ENCODE assay signal across 28 cellular contexts in genomic region chr16:11474617-11475291, GRCh38.
DNase-seq lines count a peak whose midpoint lies in the region; ATAC-seq and TF ChIP-seq lines count a peak whose summit lies in the region.
"Had no signal": no experiment of that assay in that cellular context is flagged by ENCODE, and none has a peak within 500 bp of the region (broad histone marks: within the 10 kb centered on the region; RNA-seq: fewer than 3 reads in every experiment).

No MANE protein-coding gene starts in this region.

- TF ChIP-seq CTCF in body of pancreas (IDR thresholded peaks at IDR 0.05): no peak
- TF ChIP-seq CTCF in neural progenitor cell (IDR thresholded peaks at IDR 0.05): no peak
- no peak for TF ChIP-seq CTCF in coronary artery (IDR thresholded peaks at IDR 0.05)

- H2AFZ ChIP-seq in neural progenitor cell (replicated peaks): peak overlapping the region; percentile 61
- H2AFZ ChIP-seq: parathyroid adenoma had no signal

- intact Hi-C loops in body of pancreas (cut with DNase I): no loop called here

- H3K27ac Mint-ChIP-seq in neural progenitor cell: no peak overlapping the region
- H3K27ac Mint-ChIP-seq: T-cell had no signal

- TF ChIP-seq POLR2A in body of pancreas (IDR thresholded peaks at IDR 0.05): no peak

- H3K36me3 ChIP-seq in body of pancreas (replicated peaks in 1 of 2; ENCODE audit: insufficient read depth in 1 of 2, low read depth in 2 of 2) (no peaks in the 10 kb centered on the region), neural progenitor cell (no peaks in the 10 kb centered on the region)
- H3K36me3 ChIP-seq: breast epithelium, right atrium auricular region, SJCRH30, transverse colon had no signal

- no peaks in the 10 kb centered on the region for H4K20me1 ChIP-seq in neural progenitor cell (ENCODE audit: low read depth)

- no peak overlapping the region for H3K4me3 ChIP-seq in body of pancreas
- no peak overlapping the region for H3K4me3 ChIP-seq in neural progenitor cell
- H3K4me3 ChIP-seq in coronary artery: no peak overlapping the region
- H3K4me3 ChIP-seq: breast epithelium, right atrium auricular region, SJCRH30, transverse colon had no signal

- peaks cover 5% of the 10 kb centered on the region for H3K4me1 Mint-ChIP-seq in neural progenitor cell
- H3K4me1 Mint-ChIP-seq: T-cell had no signal

- peaks cover 4% of the 10 kb centered on the region for H3K27me3 Mint-ChIP-seq in neural progenitor cell (ENCODE audit: insufficient read depth, low read depth)
- H3K27me3 Mint-ChIP-seq: T-cell had no signal

- H3F3A ChIP-seq in neural progenitor cell (ENCODE audit: low read depth): no peaks in the 10 kb centered on the region

- no peak overlapping the region for H3K27ac ChIP-seq in body of pancreas
- H3K27ac ChIP-seq in neural progenitor cell: no peak overlapping the region
- H3K27ac ChIP-seq in coronary artery: no peak overlapping the region
- H3K27ac ChIP-seq: breast epithelium, HL-60, parathyroid adenoma, right atrium auricular region, SJCRH30, transverse colon had no signal

- H3K9me3 ChIP-seq in body of pancreas (no peaks in the 10 kb centered on the region), neural progenitor cell (ENCODE audit: low read depth) (no peaks in the 10 kb centered on the region)
- H3K9me3 ChIP-seq: breast epithelium, right atrium auricular region, SJCRH30, transverse colon had no signal

- no peak overlapping the region for H3K4me3 Mint-ChIP-seq in neural progenitor cell
- H3K4me3 Mint-ChIP-seq: T-cell had no signal

- no peaks in the 10 kb centered on the region for H3K36me3 Mint-ChIP-seq in neural progenitor cell

- H3K27me3 ChIP-seq in body of pancreas (no peaks in the 10 kb centered on the region), neural progenitor cell (no peaks in the 10 kb centered on the region)
- H3K27me3 ChIP-seq: breast epithelium, right atrium auricular region, SJCRH30, transverse colon had no signal

- ATAC-seq in body of pancreas (peak; percentile 76), HG02588 (IDR thresholded peaks at IDR 0.05; ENCODE audit: unreplicated experiment) (no peak)
- ATAC-seq: T-cell had no signal

- H3K4me1 ChIP-seq in body of pancreas (peaks cover 16% of the 10 kb centered on the region), neural progenitor cell (no peaks in the 10 kb centered on the region)
- H3K4me1 ChIP-seq: breast epithelium, parathyroid adenoma, right atrium auricular region, SJCRH30, transverse colon had no signal

- H3K9me3 Mint-ChIP-seq in neural progenitor cell: no peaks in the 10 kb centered on the region
- H3K9me3 Mint-ChIP-seq: T-cell had no signal

- no peaks in the 10 kb centered on the region for H3K79me2 ChIP-seq in neural progenitor cell (ENCODE audit: low read depth)
- H3K79me2 ChIP-seq: parathyroid adenoma had no signal

- H3K4me2 ChIP-seq in neural progenitor cell: no peak overlapping the region

- peak; percentile 64 for DNase-seq in DMS53 (lab: John Stamatoyannopoulos, UW)
- DNase-seq in NCI-H146 treated with DMSO at 0.1 percent for 48 hours (lab: John Stamatoyannopoulos, UW; ENCODE audit: unreplicated experiment): peak; percentile 27
- DNase-seq in body of pancreas: peak in 1 of 4 donors; percentile 43
- peak; percentile 27 for DNase-seq in neural progenitor cell (ENCODE audit: low spot score)
- no peak for DNase-seq in NCI-H1105 treated with DMSO at 0.1 percent for 48 hours (lab: John Stamatoyannopoulos, UW)
- no peak for DNase-seq in T-helper 1 cell
- DNase-seq in coronary artery (ENCODE audit: low spot score): no peak
- DNase-seq: activated CD4-positive, alpha-beta T cell treated with anti-CD3 and anti-CD28 coated beads, Interleukin-2, amount 50 U/mL, for 4 hours; activated CD8-positive, alpha-beta memory T cell treated with anti-CD3 and anti-CD28 coated beads, Interleukin-2, amount 50 U/mL, for 4 hours; activated naive CD4-positive, alpha-beta T cell treated with anti-CD3 and anti-CD28 coated beads, Interleukin-2, amount 50 U/mL, for 16 hours; amygdala; DND-41; effector CD8-positive, alpha-beta T cell; erythroblast; head of caudate nucleus; kidney glomerular epithelial cell; mammary epithelial cell; NCI-H1092 treated with DMSO at 0.1 percent for 48 hours; NCI-H2081 treated with DMSO at 0.1 percent for 48 hours; NCI-H524 treated with DMSO at 0.1 percent for 48 hours; SJCRH30; T-cell; transverse colon had no signal

- WGBS in body of pancreas, 2 donors: 47 to 48% methylated on average over 8 of the region's 8 CpGs

- no peak overlapping the region for H3K9ac ChIP-seq in neural progenitor cell
- H3K9ac ChIP-seq: parathyroid adenoma had no signal

Comparison
In these comparisons a context has a peak if more than half of its experiments do, and no peak if none do; other contexts are left out.
1. DNase-seq: peak in DMS53 (single experiment), NCI-H146 treated with DMSO at 0.1 percent for 48 hours (single experiment) and neural progenitor cell (single experiment); none in NCI-H1105 treated with DMSO at 0.1 percent for 48 hours (single experiment), T-helper 1 cell (0 of 5) and coronary artery (single experiment).